In the genomic region with DNA sequence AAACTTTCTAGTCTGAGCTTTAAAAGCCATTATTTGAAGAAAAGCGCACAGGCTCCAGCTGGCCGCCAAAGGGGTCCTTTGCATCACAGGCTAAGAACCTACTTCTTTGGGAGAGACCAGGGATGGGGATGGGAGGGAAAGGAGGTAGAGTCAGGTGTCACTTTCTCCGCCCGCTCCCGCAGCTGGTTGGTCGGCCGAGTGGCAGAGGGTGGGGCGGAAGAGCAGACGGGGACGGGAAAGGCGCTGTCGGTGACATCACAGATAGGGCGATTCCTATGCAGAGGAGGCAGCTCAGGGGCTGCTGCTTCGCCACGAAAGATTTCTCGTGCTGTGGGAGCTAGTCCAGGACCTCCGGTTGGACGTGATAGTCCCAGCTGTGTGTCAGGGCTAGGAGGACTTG, we compare ENCODE assay signal across 8 cellular contexts.
DNase-seq lines count a peak whose midpoint lies in the region; ATAC-seq and TF ChIP-seq lines count a peak whose summit lies in the region.
"Not testable (repeated sequence)": the region's sequence is repeated elsewhere in the genome, so short reads cannot be mapped to it uniquely, and the experiment has no call there.

No MANE protein-coding gene starts in this region.

- H3K4me1 Mint-ChIP-seq in activated T-helper 2 cell treated with anti-CD3 and anti-CD28 coated beads, Interferon-gamma antibody, Interleukin-2, Interleukin-4, amounts not matched to agents 10 μg/mL and 5 μg/mL and 100 μg/mL, durations not matched to agents 14 hours and 24 hours and 36 hours (ENCODE audit: low read depth), result peaks cover 12% of the 10 kb centered on the region
- H3K4me1 Mint-ChIP-seq in naive thymus-derived CD8-positive, alpha-beta T cell, result peaks cover 7 to 15% (median 13%) of the 10 kb centered on the region in 4 donors
- peaks cover 4 to 10% of the 10 kb centered on the region in 2 donors for H3K4me1 Mint-ChIP-seq in stimulated activated naive B cell treated with anti-CD40 and anti-IgM and Interleukin-4, amounts not matched to agents 10 μg/mL and 1 μg/mL and 100 μg/mL, for 72 hours

- not testable (repeated sequence) for H3K27me3 ChIP-seq in right cardiac atrium (ENCODE audit: control insufficient read depth, insufficient read depth)

- H3K27ac ChIP-seq in coronary artery, result peak overlapping the region; percentile 46 to 85
- H3K27ac ChIP-seq in right cardiac atrium (ENCODE audit: low read length), result not testable (repeated sequence)

- POLR2A ChIA-PET in naive thymus-derived CD8-positive, alpha-beta T cell (lab: Charles Lee), result not testable (repeated sequence)

- DNase-seq in Caki2 (ENCODE audit: low read depth) (peak; percentile 78), NOMO-1 (lab: John Stamatoyannopoulos, UW; ENCODE audit: unreplicated experiment in 2 of 2) (peak; percentile 0 to 6), right cardiac atrium (peak; percentile 18 to 74 (median 73))
- not testable (repeated sequence) for DNase-seq in activated T-helper 2 cell treated with anti-CD3 and anti-CD28 coated beads, Interferon-gamma antibody, Interleukin-2, Interleukin-4, amounts not matched to agents 10 μg/mL and 5 μg/mL and 100 μg/mL, durations not matched to agents 14 hours and 24 hours and 36 hours (ENCODE audit: low spot score); coronary artery (ENCODE audit: low spot score); stimulated activated naive B cell treated with anti-CD40 and anti-IgM and Interleukin-4, amounts not matched to agents 10 μg/mL and 1 μg/mL and 100 μg/mL, for 72 hours
- DNase-seq in naive thymus-derived CD8-positive, alpha-beta T cell, result peak in 2 of 10 donors; percentile 16 to 25

- H3K4me3 Mint-ChIP-seq in activated T-helper 2 cell treated with anti-CD3 and anti-CD28 coated beads, Interferon-gamma antibody, Interleukin-2, Interleukin-4, amounts not matched to agents 10 μg/mL and 5 μg/mL and 100 μg/mL, durations not matched to agents 14 hours and 24 hours and 36 hours (ENCODE audit: low read depth), result not testable (repeated sequence)
- H3K4me3 Mint-ChIP-seq in naive thymus-derived CD8-positive, alpha-beta T cell, result peak overlapping the region in 4 of 10 donors; percentile 71 to 88 (median 76)
- H3K4me3 Mint-ChIP-seq in stimulated activated naive B cell treated with anti-CD40 and anti-IgM and Interleukin-4, amounts not matched to agents 10 μg/mL and 1 μg/mL and 100 μg/mL, for 72 hours, result peak overlapping the region in 1 of 2 donors; percentile 72

- 9% methylated on average over 7 of the region's 18 CpGs for WGBS in right cardiac atrium

- H3K27me3 Mint-ChIP-seq in activated T-helper 2 cell treated with anti-CD3 and anti-CD28 coated beads, Interferon-gamma antibody, Interleukin-2, Interleukin-4, amounts not matched to agents 10 μg/mL and 5 μg/mL and 100 μg/mL, durations not matched to agents 14 hours and 24 hours and 36 hours (ENCODE audit: low read depth); naive thymus-derived CD8-positive, alpha-beta T cell; stimulated activated naive B cell treated with anti-CD40 and anti-IgM and Interleukin-4, amounts not matched to agents 10 μg/mL and 1 μg/mL and 100 μg/mL, for 72 hours: not testable (repeated sequence)

- not testable (repeated sequence) for H3K9me3 Mint-ChIP-seq in activated T-helper 2 cell treated with anti-CD3 and anti-CD28 coated beads, Interferon-gamma antibody, Interleukin-2, Interleukin-4, amounts not matched to agents 10 μg/mL and 5 μg/mL and 100 μg/mL, durations not matched to agents 14 hours and 24 hours and 36 hours; naive thymus-derived CD8-positive, alpha-beta T cell; stimulated activated naive B cell treated with anti-CD40 and anti-IgM and Interleukin-4, amounts not matched to agents 10 μg/mL and 1 μg/mL and 100 μg/mL, for 72 hours

- H3K9me3 ChIP-seq in right cardiac atrium (ENCODE audit: control insufficient read depth, low read length), result not testable (repeated sequence)

- H3K4me3 ChIP-seq in coronary artery, result peak overlapping the region; percentile 62
- H3K4me3 ChIP-seq in right cardiac atrium (ENCODE audit: low read length), result not testable (repeated sequence)

- intact Hi-C loops in activated T-helper 2 cell treated with anti-CD3 and anti-CD28 coated beads, Interferon-gamma antibody, Interleukin-2, Interleukin-4, amounts not matched to agents 10 μg/mL and 5 μg/mL and 100 μg/mL, durations not matched to agents 14 hours and 24 hours and 36 hours (cut with micrococcal nuclease); right cardiac atrium (cut with DNase I): not testable (repeated sequence)

- in situ Hi-C loops in Caki2 (cut with HindIII; ENCODE audit: low pct_unique_long_range_greater_than_20kb, low sequenced_read_pairs), result not testable (repeated sequence)

- peak; percentile 40 for ATAC-seq in HG02973 (IDR thresholded peaks at IDR 0.05; ENCODE audit: unreplicated experiment)
- ATAC-seq in right cardiac atrium, result peak; percentile 91 to 99
- ATAC-seq in naive thymus-derived CD8-positive, alpha-beta T cell, result peak; percentile 79 to 81
- ATAC-seq in stimulated activated naive B cell treated with anti-CD40 and anti-IgM and Interleukin-4, amounts not matched to agents 10 μg/mL and 1 μg/mL and 100 μg/mL, for 72 hours (replicated peaks), result peak; percentile 78 to 85

- TF ChIP-seq CTCF in coronary artery (IDR thresholded peaks at IDR 0.05), result not testable (repeated sequence)

- peak overlapping the region; percentile 86 for H3K27ac Mint-ChIP-seq in activated T-helper 2 cell treated with anti-CD3 and anti-CD28 coated beads, Interferon-gamma antibody, Interleukin-2, Interleukin-4, amounts not matched to agents 10 μg/mL and 5 μg/mL and 100 μg/mL, durations not matched to agents 14 hours and 24 hours and 36 hours
- H3K27ac Mint-ChIP-seq in naive thymus-derived CD8-positive, alpha-beta T cell, result peak overlapping the region in 7 of 10 donors; percentile 75 to 98 (median 92)
- peak overlapping the region; percentile 97 for H3K27ac Mint-ChIP-seq in stimulated activated naive B cell treated with anti-CD40 and anti-IgM and Interleukin-4, amounts not matched to agents 10 μg/mL and 1 μg/mL and 100 μg/mL, for 72 hours

- not testable (repeated sequence) for H3K36me3 Mint-ChIP-seq in activated T-helper 2 cell treated with anti-CD3 and anti-CD28 coated beads, Interferon-gamma antibody, Interleukin-2, Interleukin-4, amounts not matched to agents 10 μg/mL and 5 μg/mL and 100 μg/mL, durations not matched to agents 14 hours and 24 hours and 36 hours (ENCODE audit: low read depth); naive thymus-derived CD8-positive, alpha-beta T cell; stimulated activated naive B cell treated with anti-CD40 and anti-IgM and Interleukin-4, amounts not matched to agents 10 μg/mL and 1 μg/mL and 100 μg/mL, for 72 hours

- not testable (repeated sequence) for H3K4me1 ChIP-seq in right cardiac atrium (ENCODE audit: control insufficient read depth, insufficient read depth, low read length)

Comparison
In these comparisons a context has a peak if more than half of its experiments do, and no peak if none do; other contexts are left out.
1. ATAC-seq: peak in every context shown above with its lines; median percentile 95 in right cardiac atrium; 82 in stimulated activated naive B cell treated with anti-CD40 and anti-IgM and Interleukin-4, amounts not matched to agents 10 μg/mL and 1 μg/mL and 100 μg/mL, for 72 hours; 80 in naive thymus-derived CD8-positive, alpha-beta T cell; 40 in HG02973.